2 cellular contexts compared by ENCODE assay signal in the genomic region with DNA sequence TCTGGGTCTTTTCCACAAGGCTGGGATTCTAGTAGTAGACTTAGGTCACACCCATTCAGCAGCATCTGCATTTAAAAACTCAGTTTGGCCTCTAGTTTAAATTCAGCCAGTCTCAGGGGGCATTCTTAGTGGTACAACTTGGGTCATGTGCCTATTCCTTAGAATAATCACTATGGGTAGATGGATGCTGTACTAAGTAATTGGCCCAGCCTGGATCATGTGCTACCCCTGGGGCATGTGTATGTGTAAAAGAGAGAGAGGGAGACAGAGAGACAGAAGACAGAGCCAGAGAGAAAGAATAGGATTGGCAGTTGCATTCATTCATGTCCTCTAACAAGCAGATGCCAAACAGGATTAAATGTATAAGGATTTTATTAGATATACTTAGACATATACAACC.
TF ChIP-seq lines count a peak whose summit lies in the region.

No MANE protein-coding gene starts in this region.

TF ChIP-seq in endothelial cell of umbilical vein, 7 proteins besides CTCF, POLR2A, EP300 and RAD21:
- no peak for TF ChIP-seq GATA2 (IDR thresholded peaks at IDR 0.05; ENCODE audit: insufficient read depth, insufficient read length, low read depth, low read length)
- no peak for TF ChIP-seq MYC (IDR thresholded peaks at IDR 0.05; ENCODE audit: low read depth, low read length)
- no peak for TF ChIP-seq FOS (IDR thresholded peaks at IDR 0.05; ENCODE audit: borderline replicate concordance, insufficient read depth, low read length)
- TF ChIP-seq, protein P1, sequence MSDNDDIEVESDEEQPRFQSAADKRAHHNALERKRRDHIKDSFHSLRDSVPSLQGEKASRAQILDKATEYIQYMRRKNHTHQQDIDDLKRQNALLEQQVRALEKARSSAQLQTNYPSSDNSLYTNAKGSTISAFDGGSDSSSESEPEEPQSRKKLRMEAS (IDR thresholded peaks at IDR 0.05; ENCODE audit: insufficient read depth, insufficient read length), result no peak

TF ChIP-seq in HepG2, 621 proteins besides CTCF, POLR2A, EP300 and RAD21:
- no peak for TF ChIP-seq ZNF556 (CRISPR knock-in tag; IDR thresholded peaks at IDR 0.05; ENCODE audit: borderline replicate concordance)
- no peak for TF ChIP-seq FOSL2 (CRISPR knock-in tag; IDR thresholded peaks at IDR 0.05)
- no peak for TF ChIP-seq ZNF121 (CRISPR knock-in tag; IDR thresholded peaks at IDR 0.05)
- TF ChIP-seq ARNT (IDR thresholded peaks at IDR 0.05), result no peak
- TF ChIP-seq, protein P2, sequence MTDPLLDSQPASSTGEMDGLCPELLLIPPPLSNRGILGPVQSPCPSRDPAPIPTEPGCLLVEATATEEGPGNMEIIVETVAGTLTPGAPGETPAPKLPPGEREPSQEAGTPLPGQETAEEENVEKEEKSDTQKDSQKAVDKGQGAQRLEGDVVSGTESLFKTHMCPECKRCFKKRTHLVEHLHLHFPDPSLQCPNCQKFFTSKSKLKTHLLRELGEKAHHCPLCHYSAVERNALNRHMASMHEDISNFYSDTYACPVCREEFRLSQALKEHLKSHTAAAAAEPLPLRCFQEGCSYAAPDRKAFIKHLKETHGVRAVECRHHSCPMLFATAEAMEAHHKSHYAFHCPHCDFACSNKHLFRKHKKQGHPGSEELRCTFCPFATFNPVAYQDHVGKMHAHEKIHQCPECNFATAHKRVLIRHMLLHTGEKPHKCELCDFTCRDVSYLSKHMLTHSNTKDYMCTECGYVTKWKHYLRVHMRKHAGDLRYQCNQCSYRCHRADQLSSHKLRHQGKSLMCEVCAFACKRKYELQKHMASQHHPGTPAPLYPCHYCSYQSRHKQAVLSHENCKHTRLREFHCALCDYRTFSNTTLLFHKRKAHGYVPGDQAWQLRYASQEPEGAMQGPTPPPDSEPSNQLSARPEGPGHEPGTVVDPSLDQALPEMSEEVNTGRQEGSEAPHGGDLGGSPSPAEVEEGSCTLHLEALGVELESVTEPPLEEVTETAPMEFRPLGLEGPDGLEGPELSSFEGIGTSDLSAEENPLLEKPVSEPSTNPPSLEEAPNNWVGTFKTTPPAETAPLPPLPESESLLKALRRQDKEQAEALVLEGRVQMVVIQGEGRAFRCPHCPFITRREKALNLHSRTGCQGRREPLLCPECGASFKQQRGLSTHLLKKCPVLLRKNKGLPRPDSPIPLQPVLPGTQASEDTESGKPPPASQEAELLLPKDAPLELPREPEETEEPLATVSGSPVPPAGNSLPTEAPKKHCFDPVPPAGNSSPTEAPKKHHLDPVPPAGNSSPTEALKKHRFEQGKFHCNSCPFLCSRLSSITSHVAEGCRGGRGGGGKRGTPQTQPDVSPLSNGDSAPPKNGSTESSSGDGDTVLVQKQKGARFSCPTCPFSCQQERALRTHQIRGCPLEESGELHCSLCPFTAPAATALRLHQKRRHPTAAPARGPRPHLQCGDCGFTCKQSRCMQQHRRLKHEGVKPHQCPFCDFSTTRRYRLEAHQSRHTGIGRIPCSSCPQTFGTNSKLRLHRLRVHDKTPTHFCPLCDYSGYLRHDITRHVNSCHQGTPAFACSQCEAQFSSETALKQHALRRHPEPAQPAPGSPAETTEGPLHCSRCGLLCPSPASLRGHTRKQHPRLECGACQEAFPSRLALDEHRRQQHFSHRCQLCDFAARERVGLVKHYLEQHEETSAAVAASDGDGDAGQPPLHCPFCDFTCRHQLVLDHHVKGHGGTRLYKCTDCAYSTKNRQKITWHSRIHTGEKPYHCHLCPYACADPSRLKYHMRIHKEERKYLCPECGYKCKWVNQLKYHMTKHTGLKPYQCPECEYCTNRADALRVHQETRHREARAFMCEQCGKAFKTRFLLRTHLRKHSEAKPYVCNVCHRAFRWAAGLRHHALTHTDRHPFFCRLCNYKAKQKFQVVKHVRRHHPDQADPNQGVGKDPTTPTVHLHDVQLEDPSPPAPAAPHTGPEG (CRISPR knock-in tag; IDR thresholded peaks at IDR 0.05), result no peak
- no peak for TF ChIP-seq ZNF550 (CRISPR knock-in tag; IDR thresholded peaks at IDR 0.05; ENCODE audit: borderline replicate concordance)
- TF ChIP-seq, protein P3, sequence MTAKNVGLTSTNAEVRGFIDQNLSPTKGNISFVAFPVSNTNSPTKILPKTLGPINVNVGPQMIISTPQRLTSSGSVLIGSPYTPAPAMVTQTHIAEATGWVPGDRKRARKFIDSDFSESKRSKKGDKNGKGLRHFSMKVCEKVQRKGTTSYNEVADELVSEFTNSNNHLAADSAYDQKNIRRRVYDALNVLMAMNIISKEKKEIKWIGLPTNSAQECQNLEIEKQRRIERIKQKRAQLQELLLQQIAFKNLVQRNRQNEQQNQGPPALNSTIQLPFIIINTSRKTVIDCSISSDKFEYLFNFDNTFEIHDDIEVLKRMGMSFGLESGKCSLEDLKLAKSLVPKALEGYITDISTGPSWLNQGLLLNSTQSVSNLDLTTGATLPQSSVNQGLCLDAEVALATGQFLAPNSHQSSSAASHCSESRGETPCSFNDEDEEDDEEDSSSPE (CRISPR knock-in tag; IDR thresholded peaks at IDR 0.05), result no peak
- no peak for TF ChIP-seq NCOA1 (CRISPR knock-in tag; IDR thresholded peaks at IDR 0.05)
